In genomic region chr17:80453980-80454556, GRCh38 we compare ENCODE assay signal across 8 cellular contexts. TPM values are rescaled to one million over a fixed set of nuclear protein-coding genes. Genes with fewer than 3 reads are reported as not detected.
DNase-seq lines count a peak whose midpoint lies in the region; ATAC-seq and TF ChIP-seq lines count a peak whose summit lies in the region.

No MANE protein-coding gene starts in this region.

- DNase-seq in cardiac muscle cell (ENCODE audit: low read depth in 1 of 2, low spot score in 1 of 2) = no peak
- no peak for DNase-seq in cardiac septum (ENCODE audit: low spot score)
- no peak for DNase-seq in kidney epithelial cell (ENCODE audit: low read depth)
- DNase-seq in thoracic aorta (ENCODE audit: low spot score) = no peak
- DNase-seq in globus pallidus (ENCODE audit: low spot score) = no peak
- no peak for DNase-seq in DMS79 treated with DMSO at 0.1 percent for 48 hours (lab: John Stamatoyannopoulos, UW)

- H3K4me1 Mint-ChIP-seq in activated naive CD8-positive, alpha-beta T cell (ENCODE audit: low read depth) = peaks cover 18% of the 10 kb centered on the region

- H3K4me3 ChIP-seq in cardiac muscle cell (peak overlapping the region; percentile 66), kidney epithelial cell (ENCODE audit: low read depth, low read length) (peak overlapping the region; percentile 77), thoracic aorta (peak overlapping the region; percentile 93)

- H3K9me3 ChIP-seq in cardiac muscle cell (ENCODE audit: low read depth) (no peaks in the 10 kb centered on the region), thoracic aorta (no peaks in the 10 kb centered on the region)

- no peaks in the 10 kb centered on the region for H3K36me3 Mint-ChIP-seq in activated naive CD8-positive, alpha-beta T cell

- H3K4me1 ChIP-seq in cardiac muscle cell (ENCODE audit: low read depth) (no peaks in the 10 kb centered on the region), thoracic aorta (ENCODE audit: control insufficient read depth in 1 of 2, low read depth in 2 of 2) (peaks cover 19 to 38% of the 10 kb centered on the region in 2 donors)

- intact Hi-C loops in cardiac septum (cut with DNase I) = loop anchor here (1.0 to 10.0 kb wide), 3 partner anchors 39 to 411 kb away; partner anchors contain the start of genes ENDOV and RPTOR

- H3K27me3 ChIP-seq in cardiac muscle cell = peaks cover 28% of the 10 kb centered on the region
- H3K27me3 ChIP-seq in kidney epithelial cell (ENCODE audit: control insufficient read depth, insufficient read depth, low read length) = peaks cover 12% of the 10 kb centered on the region
- no peaks in the 10 kb centered on the region for H3K27me3 ChIP-seq in thoracic aorta (replicated peaks; ENCODE audit: insufficient read depth)

- H3K36me3 ChIP-seq in cardiac muscle cell = no peaks in the 10 kb centered on the region
- H3K36me3 ChIP-seq in kidney epithelial cell (ENCODE audit: control insufficient read depth, insufficient read depth, low read length) = no peaks in the 10 kb centered on the region
- H3K36me3 ChIP-seq in thoracic aorta = no peaks in the 10 kb centered on the region

- no peaks in the 10 kb centered on the region for H3K9me3 Mint-ChIP-seq in activated naive CD8-positive, alpha-beta T cell (ENCODE audit: low read depth)

- H3K27ac Mint-ChIP-seq in activated naive CD8-positive, alpha-beta T cell = peak overlapping the region; percentile 99

- H3K27ac ChIP-seq in cardiac muscle cell = peak overlapping the region; percentile 86
- peak overlapping the region; percentile 99 for H3K27ac ChIP-seq in thoracic aorta

- TF ChIP-seq CTCF in cardiac muscle cell (IDR thresholded peaks at IDR 0.05; ENCODE audit: low read depth, low read length) (no peak), kidney epithelial cell (IDR thresholded peaks at IDR 0.05; ENCODE audit: insufficient read depth, low read length, poor library complexity, severe bottlenecking) (no peak), thoracic aorta (IDR thresholded peaks at IDR 0.05) (no peak)

- peak overlapping the region; percentile 95 for H3K4me3 Mint-ChIP-seq in activated naive CD8-positive, alpha-beta T cell

- H3K27me3 Mint-ChIP-seq in activated naive CD8-positive, alpha-beta T cell = no peaks in the 10 kb centered on the region

- no peak for ATAC-seq in thoracic aorta (ENCODE audit: insufficient number of reproducible peaks, low FRiP score, low read depth)
- no peak for ATAC-seq in GM21786 (IDR thresholded peaks at IDR 0.05; ENCODE audit: unreplicated experiment)

RNA-seq across cellular contexts. Expression of gene NPTX1, which starts 22.3 kb away (rescaled TPM):
- total RNA-seq in cardiac muscle cell (not detected in 2 replicates), cardiac septum (0.62 TPM), kidney epithelial cell (0.07 TPM in 1 of 2 replicates, not detected in the other), thoracic aorta (under 1 TPM; 0.56 to 0.68 TPM)
- polyA plus RNA-seq in cardiac muscle cell = 0.21 TPM in 1 of 2 replicates, not detected in the other

RNA-seq across cellular contexts. Expression of gene ENDOV, which starts 39.1 kb away (rescaled TPM):
- total RNA-seq in cardiac muscle cell = 31.7 and 35.4 TPM in 2 replicates
- 38.0 and 46.9 TPM in 2 replicates for polyA plus RNA-seq in cardiac muscle cell
- 12.8 TPM for total RNA-seq in cardiac septum
- 14.6 and 18.6 TPM in 2 replicates for total RNA-seq in kidney epithelial cell
- 10 to 100 TPM; 27.3 to 46.7 TPM for total RNA-seq in thoracic aorta
